ENCODE assay signal across 29 cellular contexts in the genomic region with DNA sequence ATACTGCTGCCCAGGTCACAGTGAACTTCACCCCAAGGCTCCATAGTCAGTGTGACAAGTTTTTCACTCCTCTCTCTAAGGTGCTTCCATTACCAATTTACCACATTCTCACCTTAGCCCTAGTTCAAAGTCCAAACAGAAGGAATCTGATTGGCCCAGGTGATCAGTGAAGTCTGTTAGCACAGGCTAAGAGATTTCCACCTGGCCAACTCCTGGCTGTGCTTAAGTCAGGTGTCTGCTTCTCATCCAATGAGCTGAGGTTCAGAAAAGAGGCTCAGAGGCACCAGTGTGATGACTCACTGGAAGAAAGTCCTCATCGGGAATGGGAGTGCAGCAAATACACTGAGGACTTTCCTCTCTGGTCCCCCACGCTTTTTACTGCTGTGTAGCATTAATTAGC.
"Had no signal": no experiment of that assay in that cellular context is flagged by ENCODE, and none has a peak within 500 bp of the region (broad histone marks: within the 10 kb centered on the region; RNA-seq: fewer than 3 reads in every experiment).

No MANE protein-coding gene starts in this region.

- H3K4me1 ChIP-seq: gastroesophageal sphincter, left lung, lower lobe of right lung, sigmoid colon, testis, transverse colon had no signal

- H3K4me3 ChIP-seq: gastroesophageal sphincter, left lung, lower lobe of right lung, ovary, sigmoid colon, smooth muscle cell, testis, transverse colon had no signal

- H3K9me3 ChIP-seq: gastroesophageal sphincter, lower lobe of right lung, neutrophil, ovary, sigmoid colon, testis, transverse colon had no signal

- ATAC-seq: activated CD8-positive, alpha-beta T cell treated with anti-CD3 and anti-CD28 coated beads for 36 hours; activated T-cell treated with anti-CD3 and anti-CD28 coated beads, Interleukin-2, amount 50 U/mL, for 4 hours; activated T-helper 17 cell treated with anti-CD3 and anti-CD28 coated beads, Interleukin-2, amount 50 U/mL, for 72 hours; effector memory CD8-positive, alpha-beta T cell; gastroesophageal sphincter; left lung; lower lobe of right lung; T-cell had no signal

- H3K27ac ChIP-seq: brain microvascular endothelial cell, gastroesophageal sphincter, left lung, lower lobe of right lung, neutrophil, ovary, sigmoid colon, testis, transverse colon had no signal

- FAIRE-seq: astrocyte had no signal

- H3K36me3 ChIP-seq: brain microvascular endothelial cell, gastroesophageal sphincter, left lung, lower lobe of right lung, neutrophil, ovary, sigmoid colon, transverse colon had no signal

- H3K27me3 ChIP-seq: brain microvascular endothelial cell, gastroesophageal sphincter, left lung, ovary, sigmoid colon, testis, transverse colon had no signal

- H3K4me2 ChIP-seq: smooth muscle cell had no signal

- DNase-seq: activated B cell treated with CpG ODN at 0.5 μM for 24 hours; activated CD4-positive, alpha-beta T cell treated with anti-CD3 and anti-CD28 coated beads, Interleukin-2, amount 50 U/mL, for 1 hour; activated CD8-positive, alpha-beta T cell treated with anti-CD3 and anti-CD28 coated beads for 36 hours; activated gamma-delta T cell treated with Interleukin-2 at 50 U/mL for 16 hours; activated naive CD4-positive, alpha-beta T cell treated with anti-CD3 and anti-CD28 coated beads, Interleukin-2, amount 50 U/mL, for 16 hours; activated T-cell treated with anti-CD3 and anti-CD28 coated beads, Interleukin-2, amount 50 U/mL, for 4 hours; amniotic stem cell; brain microvascular endothelial cell; caudate nucleus; cortex of kidney; effector memory CD8-positive, alpha-beta T cell; erythroblast; hippocampal formation; left lung; lower lobe of right lung; nephron progenitor cell; ovary; retina; sigmoid colon; stimulated activated CD4-positive, alpha-beta T cell treated with anti-CD3 and anti-CD28 coated beads, Interleukin-1b, Interleukin-23, amount 100 ng/mL, for 48 hours; stimulated activated naive CD4-positive, alpha-beta T cell; T-cell; testis; transverse colon had no signal
